In genomic region chr4:147428583-147428982, GRCh38 we compare ENCODE assay signal across 29 cellular contexts. TPM values are rescaled to one million over a fixed set of nuclear protein-coding genes. Genes with fewer than 3 reads are reported as not detected.
"Had no signal": no experiment of that assay in that cellular context is flagged by ENCODE, and none has a peak within 500 bp of the region (broad histone marks: within the 10 kb centered on the region; RNA-seq: fewer than 3 reads in every experiment).

No MANE protein-coding gene starts in this region.

- H3K4me3 Mint-ChIP-seq: immature natural killer cell; mesothelial cell of epicardium; naive B cell; natural killer cell; nephron progenitor cell; neural progenitor cell; stimulated activated effector memory CD8-positive, alpha-beta T cell treated with anti-CD3 and anti-CD28 coated beads, Interleukin-12 subunit alpha, Interleukin-12 subunit beta, amount 100 ng/mL, for 72 hours; stimulated activated naive CD8-positive, alpha-beta T cell treated with anti-CD3 and anti-CD28 coated beads, Interleukin-15, Interleukin-2, amounts not matched to agents 100 ng/mL and 50 ng/mL, for 24 hours; type B pancreatic cell had no signal

- H2AFZ ChIP-seq: neural progenitor cell, parathyroid adenoma had no signal

- H3K9me3 Mint-ChIP-seq: stimulated activated effector memory CD8-positive, alpha-beta T cell treated with anti-CD3 and anti-CD28 coated beads, Interleukin-12 subunit alpha, Interleukin-12 subunit beta, amount 100 ng/mL, for 72 hours had no signal

- H3K36me3 Mint-ChIP-seq: immature natural killer cell; naive B cell; natural killer cell; neural progenitor cell; stimulated activated effector memory CD8-positive, alpha-beta T cell treated with anti-CD3 and anti-CD28 coated beads, Interleukin-12 subunit alpha, Interleukin-12 subunit beta, amount 100 ng/mL, for 72 hours; type B pancreatic cell had no signal

- H3K27me3 Mint-ChIP-seq: stimulated activated naive CD8-positive, alpha-beta T cell treated with anti-CD3 and anti-CD28 coated beads, Interleukin-15, Interleukin-2, amounts not matched to agents 100 ng/mL and 50 ng/mL, for 24 hours; type B pancreatic cell had no signal

- H3K9me3 ChIP-seq: neutrophil, right lobe of liver, uterus had no signal

- ATAC-seq: natural killer cell; psoas muscle; right lobe of liver; stimulated activated effector memory CD8-positive, alpha-beta T cell treated with anti-CD3 and anti-CD28 coated beads, Interleukin-12 subunit alpha, Interleukin-12 subunit beta, amount 100 ng/mL, for 72 hours had no signal

- H3K36me3 ChIP-seq: left ventricle myocardium inferior, neural progenitor cell, neutrophil, right atrium auricular region, right lobe of liver, suprapubic skin, tibial nerve, uterus had no signal

- H3K27ac Mint-ChIP-seq: immature natural killer cell; mesothelial cell of epicardium; naive B cell; natural killer cell; nephron progenitor cell; neural progenitor cell; stimulated activated effector memory CD8-positive, alpha-beta T cell treated with anti-CD3 and anti-CD28 coated beads, Interleukin-12 subunit alpha, Interleukin-12 subunit beta, amount 100 ng/mL, for 72 hours; stimulated activated naive CD8-positive, alpha-beta T cell treated with anti-CD3 and anti-CD28 coated beads, Interleukin-15, Interleukin-2, amounts not matched to agents 100 ng/mL and 50 ng/mL, for 24 hours; type B pancreatic cell had no signal

- H3K9ac ChIP-seq: neural progenitor cell, parathyroid adenoma had no signal

- H3K27me3 ChIP-seq: neural progenitor cell, neutrophil, right atrium auricular region, right lobe of liver, suprapubic skin, tibial nerve, uterus had no signal

- H3K27ac ChIP-seq: left ventricle myocardium inferior, neural progenitor cell, neutrophil, parathyroid adenoma, psoas muscle, right atrium auricular region, right lobe of liver, skin epidermis, suprapubic skin, tibial nerve, uterus had no signal

- H3K4me2 ChIP-seq: neural progenitor cell had no signal

- H3K4me1 ChIP-seq: left ventricle myocardium inferior, neural progenitor cell, parathyroid adenoma, psoas muscle, right atrium auricular region, right lobe of liver, suprapubic skin, tibial nerve, uterus had no signal

- H3K4me1 Mint-ChIP-seq: immature natural killer cell; naive B cell; natural killer cell; neural progenitor cell; stimulated activated effector memory CD8-positive, alpha-beta T cell treated with anti-CD3 and anti-CD28 coated beads, Interleukin-12 subunit alpha, Interleukin-12 subunit beta, amount 100 ng/mL, for 72 hours had no signal

- H3K4me3 ChIP-seq: left ventricle myocardium inferior, lung, neural progenitor cell, psoas muscle, right atrium auricular region, right lobe of liver, skin epidermis, suprapubic skin, tibial nerve, uterus had no signal

- H3K79me2 ChIP-seq: parathyroid adenoma had no signal

- DNase-seq: hypothalamus; immature natural killer cell; kidney; left ventricle myocardium inferior; mesendoderm; naive B cell; natural killer cell; nephron progenitor cell; occipital lobe; psoas muscle; right lobe of liver; stimulated activated CD4-positive, alpha-beta T cell treated with anti-CD3 and anti-CD28 coated beads, Interleukin-12 subunit alpha, Interleukin-12 subunit beta, amount 100 ng/mL, for 4 hours; stimulated activated CD4-positive, alpha-beta T cell treated with anti-CD3 and anti-CD28 coated beads, Interleukin-15, amount 100 ng/mL, for 24 hours; stimulated activated CD4-positive, alpha-beta T cell treated with anti-CD3 and anti-CD28 coated beads, Interleukin-2, amount 100 ng/mL, for 24 hours; stimulated activated CD4-positive, alpha-beta T cell treated with anti-CD3 and anti-CD28 coated beads, Interleukin-4, amount 100 ng/mL, for 1 hour; stimulated activated naive CD4-positive, alpha-beta T cell; uterus had no signal

RNA-seq across cellular contexts. Expression of gene EDNRA, which starts 52.3 kb away (rescaled TPM):
- total RNA-seq: natural killer cell had no signal
